In the genomic region with DNA sequence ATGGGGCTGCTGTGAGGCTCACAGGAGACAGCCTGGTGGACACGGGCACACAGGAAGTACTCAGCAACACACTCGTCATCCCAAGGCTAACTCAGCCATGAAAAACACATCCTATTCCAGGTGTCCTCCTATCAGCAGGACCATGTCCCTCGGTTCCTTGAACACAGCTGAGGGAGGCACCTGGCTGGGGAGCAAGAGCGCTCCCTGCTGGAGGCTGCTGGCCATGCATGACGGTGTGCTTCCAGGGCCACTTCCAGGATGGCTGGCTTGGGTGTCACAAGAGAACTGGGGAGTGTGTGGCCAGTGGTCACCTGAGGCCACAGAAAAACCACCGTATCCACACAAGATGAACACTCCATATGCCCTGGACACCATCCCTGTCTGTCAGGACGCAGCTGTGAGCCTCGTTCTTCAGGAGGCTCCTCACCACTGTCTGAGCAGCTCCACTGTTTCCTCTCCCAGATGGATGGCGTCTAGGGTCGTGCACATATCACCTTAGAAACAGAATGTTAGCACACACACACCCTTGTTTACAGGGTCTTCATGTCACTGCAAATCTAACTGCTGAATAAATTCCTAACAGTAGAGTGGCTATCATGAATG, we compare ENCODE assay signal across 8 cellular contexts. TPM values are rescaled to one million over a fixed set of nuclear protein-coding genes. Genes with fewer than 3 reads are reported as not detected.
DNase-seq lines count a peak whose midpoint lies in the region; ATAC-seq and TF ChIP-seq lines count a peak whose summit lies in the region.

No MANE protein-coding gene starts in this region.

- H3K4me1 Mint-ChIP-seq in HFFc6 (ENCODE audit: low read depth), result peaks cover 34% of the 10 kb centered on the region
- H3K4me1 Mint-ChIP-seq in natural killer cell treated with Interleukin-12 subunit alpha and Interleukin-12 subunit beta and Interleukin-15 and Interleukin-18, amount 100 ng/mL, for 72 hours (ENCODE audit: low read depth in 2 of 2), result peaks cover 6 to 19% of the 10 kb centered on the region in 2 donors

- no peaks in the 10 kb centered on the region for H3K9me3 Mint-ChIP-seq in HFFc6
- H3K9me3 Mint-ChIP-seq in natural killer cell treated with Interleukin-12 subunit alpha and Interleukin-12 subunit beta and Interleukin-15 and Interleukin-18, amount 100 ng/mL, for 72 hours, result no peaks in the 10 kb centered on the region

- H3K4me3 ChIP-seq in fibroblast of lung (replicated peaks in 1 of 4; ENCODE audit: control extremely low read depth in 1 of 4, insufficient read depth in 1 of 4, low read depth in 3 of 4, low read length in 4 of 4), result no peak overlapping the region

- DNase-seq in Caki2 (ENCODE audit: low read depth) (peak; percentile 33), HFFc6 (peak; percentile 46), OCI-M1 (lab: John Stamatoyannopoulos, UW) (peak; percentile 59), activated T-helper 1 cell treated with Interleukin-2 at 50 U/mL for 16 hours (ENCODE audit: low read depth) (peak; percentile 65), fibroblast of lung (ENCODE audit: low read depth in 2 of 2) (peak; percentile 44 to 61)
- peak; percentile 77 for DNase-seq in natural killer cell treated with Interleukin-12 subunit alpha and Interleukin-12 subunit beta and Interleukin-15 and Interleukin-18, amount 100 ng/mL, for 72 hours (ENCODE audit: low spot score)
- DNase-seq in stimulated activated CD8-positive, alpha-beta memory T cell treated with anti-CD3 and anti-CD28 coated beads, Interleukin-7, amount 100 ng/mL, for 48 hours (ENCODE audit: extremely low read depth in 1 of 2, low read depth in 1 of 2), result peak; percentile 28 to 50

- H3K4me1 ChIP-seq in fibroblast of lung (ENCODE audit: control insufficient read depth, extremely low read depth, insufficient read depth, low read length), result peaks cover 7% of the 10 kb centered on the region

- H3K36me3 Mint-ChIP-seq in HFFc6 (ENCODE audit: low read depth), result peaks cover 19% of the 10 kb centered on the region; the same call in 1 of the 2 replicates
- H3K36me3 Mint-ChIP-seq in natural killer cell treated with Interleukin-12 subunit alpha and Interleukin-12 subunit beta and Interleukin-15 and Interleukin-18, amount 100 ng/mL, for 72 hours, result no peaks in the 10 kb centered on the region

- no peak overlapping the region for H3K4me2 ChIP-seq in fibroblast of lung (ENCODE audit: extremely low read depth, insufficient read depth, low read length)

- peak; percentile 96 for TF ChIP-seq CTCF in HFFc6 (IDR thresholded peaks at IDR 0.05)
- TF ChIP-seq CTCF in fibroblast of lung (conservative IDR thresholded peaks at IDR 0.05 in 1 of 2, IDR thresholded peaks at IDR 0.05 in 1 of 2; ENCODE audit: low read depth in 1 of 2, low read length in 2 of 2), result peak; percentile 96 to 98

- no peaks in the 10 kb centered on the region for H3K27me3 ChIP-seq in fibroblast of lung (ENCODE audit: control insufficient read depth, insufficient read depth, low read length)

- ATAC-seq in natural killer cell treated with Interleukin-12 subunit alpha and Interleukin-12 subunit beta and Interleukin-15 and Interleukin-18, amount 100 ng/mL, for 72 hours, result peak; percentile 68 to 83
- no peak for ATAC-seq in HG02763 (IDR thresholded peaks at IDR 0.05; ENCODE audit: unreplicated experiment)

- H3K27ac Mint-ChIP-seq in HFFc6, result no peak overlapping the region
- peak overlapping the region in 1 of 2 donors; percentile 50 for H3K27ac Mint-ChIP-seq in natural killer cell treated with Interleukin-12 subunit alpha and Interleukin-12 subunit beta and Interleukin-15 and Interleukin-18, amount 100 ng/mL, for 72 hours

- H3K79me2 ChIP-seq in fibroblast of lung (ENCODE audit: control insufficient read depth, insufficient read depth, low read length), result no peaks in the 10 kb centered on the region

- H2AFZ ChIP-seq in fibroblast of lung (ENCODE audit: low read length), result no peak overlapping the region

- H3K9ac ChIP-seq in fibroblast of lung (ENCODE audit: insufficient read depth, low read length), result no peak overlapping the region

- in situ Hi-C loops in Caki2 (cut with HindIII; ENCODE audit: low pct_unique_long_range_greater_than_20kb, low sequenced_read_pairs), result no loop called here

- peaks cover 5% of the 10 kb centered on the region for H3K36me3 ChIP-seq in fibroblast of lung (ENCODE audit: control insufficient read depth, insufficient read depth, low read length)

- no peak overlapping the region for H3K4me3 Mint-ChIP-seq in HFFc6
- no peak overlapping the region for H3K4me3 Mint-ChIP-seq in natural killer cell treated with Interleukin-12 subunit alpha and Interleukin-12 subunit beta and Interleukin-15 and Interleukin-18, amount 100 ng/mL, for 72 hours

- no peaks in the 10 kb centered on the region; the same call in 1 of the 2 replicates for H3K27me3 Mint-ChIP-seq in HFFc6 (ENCODE audit: insufficient read depth)
- no peaks in the 10 kb centered on the region for H3K27me3 Mint-ChIP-seq in natural killer cell treated with Interleukin-12 subunit alpha and Interleukin-12 subunit beta and Interleukin-15 and Interleukin-18, amount 100 ng/mL, for 72 hours

- no peaks in the 10 kb centered on the region for H3K9me3 ChIP-seq in fibroblast of lung (ENCODE audit: control insufficient read depth, insufficient read depth, low read depth, low read length)

- no peaks in the 10 kb centered on the region for H4K20me1 ChIP-seq in fibroblast of lung (ENCODE audit: control insufficient read depth, extremely low read depth, insufficient read depth, low read length)

- no peak overlapping the region for H3K27ac ChIP-seq in fibroblast of lung (ENCODE audit: insufficient read depth, low read length)

RNA-seq across cellular contexts. Expression of a gene that starts 31.0 kb away (rescaled TPM):
- total RNA-seq in Caki2 (2014; rRNA removed; shearing (Covaris generic); ENCODE audit: low replicate concordance), result 20.8 and 32.1 TPM in 2 replicates
- 10 to 100 TPM; 11.0 to 21.3 (median 20.5) TPM for total RNA-seq in HFFc6 (2021; fragmentation: NEBNext Ultra II Directional; extraction: Animal tissue kit (Norgen Biotek cat#: 25700))
- total RNA-seq in fibroblast of lung, result 3.1 and 17.7 TPM in 2 replicates
- 3.8 and 13.1 TPM in 2 replicates for polyA plus RNA-seq in fibroblast of lung
- polyA plus RNA-seq in fibroblast of lung (2012), result 5.1 and 18.7 TPM in 2 replicates
- 19.8 and 50.4 TPM in 2 replicates for polyA minus RNA-seq in fibroblast of lung (ENCODE audit: low replicate concordance)
- total RNA-seq in natural killer cell treated with Interleukin-12 subunit alpha and Interleukin-12 subunit beta and Interleukin-15 and Interleukin-18, amount 100 ng/mL, for 72 hours, result 10 to 100 TPM; 14.9 to 35.3 TPM
